Comparison of ENCODE assay signal across 9 cellular contexts in the genomic region with DNA sequence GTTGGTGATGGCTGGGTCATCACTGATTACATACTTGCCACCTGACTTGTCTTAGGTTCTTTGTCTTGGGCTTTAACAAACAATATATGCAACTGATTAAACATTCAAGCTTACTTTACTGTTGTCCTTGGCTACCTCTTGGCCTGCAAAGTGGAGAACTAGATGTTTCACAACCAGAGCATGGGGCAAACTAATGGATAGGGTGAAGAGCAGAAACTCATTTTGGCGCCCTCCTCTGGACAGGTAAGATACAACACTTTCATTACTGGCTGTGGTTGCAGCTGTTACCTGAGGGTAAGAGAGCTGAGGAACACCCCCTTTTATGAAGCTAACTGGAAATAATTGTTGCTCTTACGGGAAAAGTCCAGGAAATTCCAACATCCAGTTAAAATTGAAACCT.
DNase-seq lines count a peak whose midpoint lies in the region; ATAC-seq and TF ChIP-seq lines count a peak whose summit lies in the region.
"Had no signal": no experiment of that assay in that cellular context is flagged by ENCODE, and none has a peak within 500 bp of the region (broad histone marks: within the 10 kb centered on the region; RNA-seq: fewer than 3 reads in every experiment).

No MANE protein-coding gene starts in this region.

- TF ChIP-seq CTCF in fibroblast of the aortic adventitia (IDR thresholded peaks at IDR 0.05; ENCODE audit: insufficient read depth, low read length) = peak; percentile 31
- peak in 4 of 5 experiments; percentile 16 to 37 (median 26) for TF ChIP-seq CTCF in transverse colon (IDR thresholded peaks at IDR 0.05)
- no peak for TF ChIP-seq CTCF in CD4-positive, alpha-beta T cell (IDR thresholded peaks at IDR 0.05)

- H3K9ac ChIP-seq in NT2/D1 (ENCODE audit: insufficient read length, low read depth) = no peak overlapping the region

- H3K27ac Mint-ChIP-seq in activated naive CD4-positive, alpha-beta T cell treated with anti-CD3 and anti-CD28 coated beads for 36 hours = no peak overlapping the region
- H3K27ac Mint-ChIP-seq in CD4-positive, alpha-beta T cell = no peak overlapping the region

- no peaks in the 10 kb centered on the region for H3K4me1 Mint-ChIP-seq in activated naive CD4-positive, alpha-beta T cell treated with anti-CD3 and anti-CD28 coated beads for 36 hours (ENCODE audit: low read depth)
- no peaks in the 10 kb centered on the region for H3K4me1 Mint-ChIP-seq in CD4-positive, alpha-beta T cell (ENCODE audit: low read depth)

- TF ChIP-seq POLR2A in transverse colon (IDR thresholded peaks at IDR 0.05) = no peak

- no peak for TF ChIP-seq EP300 in transverse colon (IDR thresholded peaks at IDR 0.05; ENCODE audit: low read depth)

- DNase-seq in activated naive CD4-positive, alpha-beta T cell treated with anti-CD3 and anti-CD28 coated beads for 36 hours = peak; percentile 5
- no peak for DNase-seq in activated naive CD4-positive, alpha-beta T cell (lab: John Stamatoyannopoulos, UW)
- DNase-seq in NT2/D1 (ENCODE audit: low read depth, low spot score) (peak; percentile 1), fibroblast of the aortic adventitia (ENCODE audit: low read depth) (no peak), transverse colon (peak; percentile 14), HEK293T (ENCODE audit: extremely low spot score) (no peak), NCI-H524 (lab: John Stamatoyannopoulos, UW) (no peak)
- DNase-seq in CD4-positive, alpha-beta T cell = no peak

- WGBS in transverse colon (ENCODE audit: low coverage in 1 of 2), 2 donors = 43% methylated on average over 2 of the region's 2 CpGs; no CpG with 5 or more reads in 1 of the 2 donors

- no peaks in the 10 kb centered on the region for H3K36me3 Mint-ChIP-seq in activated naive CD4-positive, alpha-beta T cell treated with anti-CD3 and anti-CD28 coated beads for 36 hours (ENCODE audit: low read depth)
- H3K36me3 Mint-ChIP-seq in CD4-positive, alpha-beta T cell (ENCODE audit: low read depth) = no peaks in the 10 kb centered on the region

- H3K27me3 Mint-ChIP-seq in activated naive CD4-positive, alpha-beta T cell treated with anti-CD3 and anti-CD28 coated beads for 36 hours (ENCODE audit: low read depth) = no peaks in the 10 kb centered on the region
- H3K27me3 Mint-ChIP-seq in CD4-positive, alpha-beta T cell = no peaks in the 10 kb centered on the region

- H3K27me3 ChIP-seq in NT2/D1 (ENCODE audit: insufficient read depth, insufficient read length) (no peaks in the 10 kb centered on the region), transverse colon (no peaks in the 10 kb centered on the region)
- no peaks in the 10 kb centered on the region for H3K27me3 ChIP-seq in CD4-positive, alpha-beta T cell (ENCODE audit: control insufficient read depth, insufficient read depth, low read length)
- H3K27me3 ChIP-seq: SJSA1 had no signal

- no peaks in the 10 kb centered on the region for H3K4me1 ChIP-seq in NT2/D1 (ENCODE audit: insufficient read depth, insufficient read length)
- H3K4me1 ChIP-seq in transverse colon = no peaks in the 10 kb centered on the region
- H3K4me1 ChIP-seq: SJSA1 had no signal

- no peak overlapping the region for H3K4me3 ChIP-seq in NT2/D1 (ENCODE audit: insufficient read length, low read depth)
- H3K4me3 ChIP-seq in fibroblast of the aortic adventitia (ENCODE audit: low read depth, low read length) = no peak overlapping the region
- H3K4me3 ChIP-seq in transverse colon = no peak overlapping the region
- H3K4me3 ChIP-seq: SJSA1 had no signal

- ATAC-seq in CD4-positive, alpha-beta T cell (ENCODE audit: poor library complexity) = no peak

- H3K27ac ChIP-seq in transverse colon = no peak overlapping the region
- no peak overlapping the region for H3K27ac ChIP-seq in CD4-positive, alpha-beta T cell (ENCODE audit: low read depth, low read length)
- H3K27ac ChIP-seq: SJSA1 had no signal

- CTCF ChIA-PET in activated naive CD4-positive, alpha-beta T cell treated with anti-CD3 and anti-CD28 coated beads for 36 hours (lab: Charles Lee) = no interaction called here
- CTCF ChIA-PET in HEK293T (lab: Yijun Ruan, JAX) = no interaction called here
- CTCF ChIA-PET in CD4-positive, alpha-beta T cell (lab: Charles Lee) = no interaction called here

- H3K36me3 ChIP-seq in NT2/D1 (ENCODE audit: insufficient read depth, insufficient read length, low read length) (no peaks in the 10 kb centered on the region), transverse colon (no peaks in the 10 kb centered on the region)
- H3K36me3 ChIP-seq: SJSA1 had no signal

- H3K9me3 ChIP-seq in NT2/D1 (ENCODE audit: insufficient read depth, low read length) (peaks cover 9% of the 10 kb centered on the region; the same call in 1 of the 2 replicates), transverse colon (no peaks in the 10 kb centered on the region)
- no peaks in the 10 kb centered on the region for H3K9me3 ChIP-seq in CD4-positive, alpha-beta T cell (ENCODE audit: control insufficient read depth, low read length)
- H3K9me3 ChIP-seq: SJSA1 had no signal

- POLR2A ChIA-PET in HEK293T (lab: Yijun Ruan, JAX) = no interaction called here
- POLR2A ChIA-PET in CD4-positive, alpha-beta T cell (lab: Charles Lee) = no interaction called here

- H3K9me3 Mint-ChIP-seq in activated naive CD4-positive, alpha-beta T cell treated with anti-CD3 and anti-CD28 coated beads for 36 hours = no peaks in the 10 kb centered on the region
- H3K9me3 Mint-ChIP-seq in CD4-positive, alpha-beta T cell = no peaks in the 10 kb centered on the region

- intact Hi-C loops in activated naive CD4-positive, alpha-beta T cell treated with anti-CD3 and anti-CD28 coated beads for 36 hours (cut with micrococcal nuclease) = no loop called here
- intact Hi-C loops in transverse colon (cut with DNase I; ENCODE audit: low total_unique reads) = no loop called here
- intact Hi-C loops in CD4-positive, alpha-beta T cell (cut with DNase I, micrococcal nuclease) = no loop called here

- H3K4me3 Mint-ChIP-seq in activated naive CD4-positive, alpha-beta T cell treated with anti-CD3 and anti-CD28 coated beads for 36 hours = no peak overlapping the region
- no peak overlapping the region for H3K4me3 Mint-ChIP-seq in CD4-positive, alpha-beta T cell

- in situ Hi-C loops in transverse colon (cut with MboI; ENCODE audit: low pct_ligation_motif_present in 1 of 4, low pct_unique_long_range_greater_than_20kb in 1 of 4, low sequenced_read_pairs in 3 of 4) = no loop called here

TF ChIP-seq in HEK293T, 16 proteins besides CTCF, POLR2A, EP300 and RAD21:
- TF ChIP-seq HDGF (IDR thresholded peaks at IDR 0.05; ENCODE audit: borderline replicate concordance) (no peak), LEF1 (IDR thresholded peaks at IDR 0.05; ENCODE audit: borderline replicate concordance) (no peak), BHLHE40 (IDR thresholded peaks at IDR 0.05; ENCODE audit: borderline replicate concordance) (no peak), NFRKB (IDR thresholded peaks at IDR 0.05) (no peak)

Comparison
In these comparisons a context has a peak if more than half of its experiments do, and no peak if none do; other contexts are left out.
1. DNase-seq: peak in activated naive CD4-positive, alpha-beta T cell treated with anti-CD3 and anti-CD28 coated beads for 36 hours (single experiment), NT2/D1 (single experiment) and transverse colon (single experiment); none in activated naive CD4-positive, alpha-beta T cell (0 of 4), fibroblast of the aortic adventitia (single experiment), HEK293T (single experiment), NCI-H524 (0 of 2) and CD4-positive, alpha-beta T cell (0 of 10).